8 cellular contexts compared by ENCODE assay signal in the genomic region with DNA sequence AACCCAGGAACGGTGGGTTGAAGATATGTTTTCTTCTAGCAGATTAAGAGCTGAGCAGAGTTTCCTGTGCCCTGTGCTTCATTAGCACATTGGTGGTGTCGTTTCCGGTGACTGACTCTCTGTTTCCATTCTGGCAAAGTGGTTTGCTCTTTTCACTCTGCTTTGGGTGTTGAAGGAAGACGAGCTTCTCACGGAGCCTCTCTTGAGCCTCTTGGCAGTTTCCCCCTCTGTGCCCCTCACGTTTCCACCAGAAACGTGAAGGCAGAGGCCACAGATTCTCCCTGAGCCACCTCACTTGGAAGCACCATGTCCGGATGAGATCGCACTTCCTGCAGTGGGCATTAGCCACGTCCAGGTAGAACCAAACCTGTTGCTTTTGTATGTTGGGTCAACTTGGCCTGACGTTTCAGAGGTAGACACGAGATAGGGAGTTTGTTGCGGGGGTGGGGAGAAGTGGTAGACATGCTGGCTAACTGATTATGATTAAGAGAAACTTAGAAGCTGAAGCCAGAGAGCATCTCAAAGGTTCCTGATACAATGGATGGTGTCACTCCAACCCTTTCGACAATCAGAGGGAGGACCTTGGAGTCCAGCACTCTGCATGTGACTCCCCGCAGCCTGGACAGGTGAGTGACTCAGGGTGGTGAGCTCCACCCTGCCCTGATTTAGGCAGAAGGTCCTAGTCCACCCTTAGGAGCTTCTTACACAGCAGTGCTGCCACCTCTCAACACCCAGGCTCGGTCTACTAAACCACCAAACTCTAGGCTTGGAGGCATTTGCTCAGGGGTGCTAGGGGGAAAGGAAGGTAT. TPM values are rescaled to one million over a fixed set of nuclear protein-coding genes. Genes with fewer than 3 reads are reported as not detected.
DNase-seq lines count a peak whose midpoint lies in the region; ATAC-seq and TF ChIP-seq lines count a peak whose summit lies in the region.

A gene with protein sequence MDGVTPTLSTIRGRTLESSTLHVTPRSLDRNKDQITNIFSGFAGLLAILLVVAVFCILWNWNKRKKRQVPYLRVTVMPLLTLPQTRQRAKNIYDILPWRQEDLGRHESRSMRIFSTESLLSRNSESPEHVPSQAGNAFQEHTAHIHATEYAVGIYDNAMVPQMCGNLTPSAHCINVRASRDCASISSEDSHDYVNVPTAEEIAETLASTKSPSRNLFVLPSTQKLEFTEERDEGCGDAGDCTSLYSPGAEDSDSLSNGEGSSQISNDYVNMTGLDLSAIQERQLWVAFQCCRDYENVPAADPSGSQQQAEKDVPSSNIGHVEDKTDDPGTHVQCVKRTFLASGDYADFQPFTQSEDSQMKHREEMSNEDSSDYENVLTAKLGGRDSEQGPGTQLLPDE (plus strand): TSS at position 155 of the 809 bp plus-strand sequence. CDS start 383 bp downstream, at position 538.

- 80% methylated on average over 16 of the region's 16 CpGs for WGBS in prostate gland

- no peaks in the 10 kb centered on the region for H3F3A ChIP-seq in DOHH2 (ENCODE audit: control insufficient read depth, insufficient read depth)

- peak; percentile 45 for ATAC-seq in HG02610 (IDR thresholded peaks at IDR 0.05; ENCODE audit: unreplicated experiment)

- H4K20me1 ChIP-seq in DOHH2 (ENCODE audit: control insufficient read depth, insufficient read depth, low read depth, low read length): no peaks in the 10 kb centered on the region

- no peaks in the 10 kb centered on the region for H3K9me2 ChIP-seq in DOHH2 (replicated peaks; ENCODE audit: control insufficient read depth, low read length)

- peaks cover 14% of the 10 kb centered on the region for H3K4me1 ChIP-seq in DOHH2 (ENCODE audit: control insufficient read depth, low read length)
- no peaks in the 10 kb centered on the region for H3K4me1 ChIP-seq in colonic mucosa
- no peaks in the 10 kb centered on the region for H3K4me1 ChIP-seq in prostate gland (replicated peaks)

- H3K9me3 ChIP-seq in DOHH2 (ENCODE audit: control insufficient read depth, insufficient read depth, low read length) (no peaks in the 10 kb centered on the region), colonic mucosa (no peaks in the 10 kb centered on the region), prostate gland (no peaks in the 10 kb centered on the region)

- TF ChIP-seq POLR2A in prostate gland (IDR thresholded peaks at IDR 0.05): no peak

- H3K79me2 ChIP-seq in DOHH2 (ENCODE audit: control insufficient read depth, low read length): no peaks in the 10 kb centered on the region

- TF ChIP-seq CTCF in DOHH2 (IDR thresholded peaks at IDR 0.05; ENCODE audit: low read depth, low read length, poor library complexity, severe bottlenecking): no peak
- TF ChIP-seq CTCF in colonic mucosa (IDR thresholded peaks at IDR 0.05): no peak
- TF ChIP-seq CTCF in prostate gland (IDR thresholded peaks at IDR 0.05): no peak
- TF ChIP-seq CTCF in foreskin fibroblast (IDR thresholded peaks at IDR 0.05; ENCODE audit: low read depth, low read length): no peak

- no peak within 1 kb of the TSS; the same call in 1 of the 2 replicates for H3K4me3 ChIP-seq in DOHH2 (ENCODE audit: low read length)
- peak within 1 kb of the TSS; percentile 14 for H3K4me3 ChIP-seq in colonic mucosa
- no peak within 1 kb of the TSS for H3K4me3 ChIP-seq in prostate gland
- H3K4me3 ChIP-seq in foreskin fibroblast (ENCODE audit: low read depth in 1 of 2, low read length in 2 of 2): no peak within 1 kb of the TSS

- DNase-seq in T-helper 9 cell (peak; percentile 53), colonic mucosa (no peak), HT-29 (ENCODE audit: low spot score) (no peak), prostate gland (ENCODE audit: low spot score) (no peak), foreskin fibroblast (no peak)
- peak; percentile 57 to 62 for DNase-seq in stimulated activated CD8-positive, alpha-beta memory T cell treated with anti-CD3 and anti-CD28 coated beads, Interleukin-2, amount 100 ng/mL, for 1 hour (ENCODE audit: low read depth in 2 of 2)

- H3K27ac ChIP-seq in DOHH2 (ENCODE audit: low read depth, low read length): no peak within 1 kb of the TSS
- H3K27ac ChIP-seq in colonic mucosa: peak within 1 kb of the TSS; percentile 53
- no peak within 1 kb of the TSS for H3K27ac ChIP-seq in prostate gland

- peak within 1 kb of the TSS; percentile 3 to 31 for H3K9ac ChIP-seq in colonic mucosa (ENCODE audit: low read depth in 2 of 2, low read length in 2 of 2)

- peak within 1 kb of the TSS; percentile 1; the same call in 1 of the 2 replicates for H3K4me2 ChIP-seq in DOHH2 (ENCODE audit: low read length)

- intact Hi-C loops in colonic mucosa (cut with DNase I) (no loop called here), prostate gland (cut with DNase I) (no loop called here)

- H3K36me3 ChIP-seq in DOHH2 (ENCODE audit: control insufficient read depth, low read length) (no peaks in the 10 kb centered on the region), colonic mucosa (no peaks in the 10 kb centered on the region), prostate gland (no peaks in the 10 kb centered on the region)

- no peaks in the 10 kb centered on the region; the same call in 1 of the 2 replicates for H3K27me3 ChIP-seq in DOHH2 (ENCODE audit: control insufficient read depth, low read length)
- H3K27me3 ChIP-seq in colonic mucosa: no peaks in the 10 kb centered on the region
- H3K27me3 ChIP-seq in prostate gland (replicated peaks; ENCODE audit: insufficient read depth): no peaks in the 10 kb centered on the region

RNA-seq across cellular contexts. Expression of the gene that starts here (rescaled TPM):
- total RNA-seq in colonic mucosa (1 to 10 TPM; 1.2 to 1.3 TPM), prostate gland (under 1 TPM; 0.05 to 0.40 TPM)
- not detected in 2 replicates for total RNA-seq in HT-29 (2014; rRNA removed; shearing (Covaris generic))

Comparison
In these comparisons a context has a peak if more than half of its experiments do, and no peak if none do; other contexts are left out.
1. DNase-seq: peak in T-helper 9 cell (single experiment) and stimulated activated CD8-positive, alpha-beta memory T cell treated with anti-CD3 and anti-CD28 coated beads, Interleukin-2, amount 100 ng/mL, for 1 hour (2 of 2); none in colonic mucosa (single experiment), HT-29 (single experiment), prostate gland (single experiment) and foreskin fibroblast (0 of 2).